In genomic region chr10:18607979-18608378, GRCh38 we compare ENCODE assay signal across 1 cellular context.
TF ChIP-seq lines count a peak whose summit lies in the region.

No MANE protein-coding gene starts in this region.

TF ChIP-seq in IMR-90, 13 proteins besides CTCF, POLR2A, EP300 and RAD21:
- TF ChIP-seq FOS (IDR thresholded peaks at IDR 0.05; ENCODE audit: low read depth, low read length) (no peak), CHD1 (IDR thresholded peaks at IDR 0.05; ENCODE audit: low read depth, low read length) (no peak), USF2 (IDR thresholded peaks at IDR 0.05; ENCODE audit: low read depth, low read length) (no peak), SMC3 (IDR thresholded peaks at IDR 0.05; ENCODE audit: low read depth, low read length) (no peak), ELK1 (IDR thresholded peaks at IDR 0.05; ENCODE audit: borderline replicate concordance, low read depth, low read length) (no peak), NFE2L2 (IDR thresholded peaks at IDR 0.05; ENCODE audit: low read depth, low read length) (no peak), RFX5 (IDR thresholded peaks at IDR 0.05; ENCODE audit: low read depth, low read length) (no peak), MAZ (IDR thresholded peaks at IDR 0.05; ENCODE audit: borderline replicate concordance, low read depth, low read length) (no peak), RCOR1 (IDR thresholded peaks at IDR 0.05; ENCODE audit: insufficient replicate concordance, low read length) (no peak)
TF ChIP-seq in IMR-90: peak in this region for 0.
